ENCODE assay signal across 28 cellular contexts in the genomic region with DNA sequence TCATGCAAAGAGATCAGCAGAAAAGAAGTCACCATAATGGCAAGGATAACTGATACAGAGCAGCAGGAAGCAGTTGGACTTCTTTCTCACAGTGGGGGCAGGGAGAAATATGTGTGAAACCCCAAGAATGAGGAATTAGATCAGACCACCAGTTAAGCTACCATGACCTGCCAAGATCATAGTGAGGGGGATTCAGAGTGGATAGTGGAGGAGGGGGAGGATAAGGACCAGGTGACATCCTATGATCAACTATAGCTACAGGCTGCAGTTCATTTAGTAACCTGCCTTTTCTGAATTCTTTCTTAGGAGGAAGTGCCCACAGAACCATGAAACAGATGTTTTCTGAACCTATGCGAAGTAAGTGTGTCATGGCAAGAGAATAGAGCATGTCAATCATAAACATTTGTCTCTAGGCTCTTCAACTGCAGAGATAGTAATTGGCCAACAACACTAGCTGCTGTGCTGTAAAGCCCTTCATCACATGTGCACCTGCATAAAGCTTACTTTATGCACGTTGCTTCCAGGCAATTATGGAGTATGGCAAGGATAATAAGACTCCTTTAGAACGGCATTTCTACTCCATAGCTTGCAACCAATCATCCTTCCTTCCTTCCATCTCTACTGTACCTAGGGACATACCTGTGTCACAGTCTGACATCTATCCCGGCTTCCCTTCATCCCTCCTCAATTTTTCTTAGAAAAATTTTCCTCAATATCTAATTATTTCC.
"Had no signal": no experiment of that assay in that cellular context is flagged by ENCODE, and none has a peak within 500 bp of the region (broad histone marks: within the 10 kb centered on the region; RNA-seq: fewer than 3 reads in every experiment).

No MANE protein-coding gene starts in this region.

- H3K27me3 ChIP-seq: gastroesophageal sphincter, sigmoid colon, tibial nerve had no signal

- H3K27ac ChIP-seq: gastroesophageal sphincter, parathyroid adenoma, psoas muscle, sigmoid colon, tibial nerve, WERI-Rb-1 had no signal

- FAIRE-seq: astrocyte, endothelial cell of umbilical vein, keratinocyte had no signal

- DNase-seq: activated CD4-positive, alpha-beta memory T cell treated with anti-CD3 and anti-CD28 coated beads, Interleukin-2, amount 10 ng/mL, durations not matched to agents 7 days and 5 days; activated CD4-positive, alpha-beta T cell treated with anti-CD3 and anti-CD28 coated beads for 1 hour; activated CD4-positive, alpha-beta T cell treated with anti-CD3 and anti-CD28 coated beads, Interleukin-2, amount 10 ng/mL, durations not matched to agents 7 days and 5 days; activated CD8-positive, alpha-beta memory T cell treated with anti-CD3 and anti-CD28 coated beads, Interleukin-2, amount 50 U/mL, for 48 hours; activated gamma-delta T cell; activated naive CD4-positive, alpha-beta T cell treated with anti-CD3 and anti-CD28 coated beads, Interleukin-2, amount 50 U/mL, for 16 hours; activated T-cell treated with anti-CD3 and anti-CD28 coated beads, Interleukin-2, amount 50 U/mL, for 24 hours; amniotic stem cell; caudate nucleus; cortex of kidney; head of caudate nucleus; hippocampal formation; left cardiac atrium; left ventricle myocardium superior; naive B cell; occipital lobe; psoas muscle; sigmoid colon; stimulated activated CD4-positive, alpha-beta T cell treated with anti-CD3 and anti-CD28 coated beads, Interleukin-1b, Interleukin-23, amount 100 ng/mL, for 48 hours; stimulated activated naive CD4-positive, alpha-beta T cell; WERI-Rb-1 had no signal

- H3K9ac ChIP-seq: parathyroid adenoma had no signal

- ATAC-seq: gastroesophageal sphincter, left cardiac atrium, left ventricle myocardium superior, psoas muscle had no signal

- H3K4me3 ChIP-seq: gastroesophageal sphincter, psoas muscle, sigmoid colon, smooth muscle cell, tibial nerve had no signal

- H2AFZ ChIP-seq: parathyroid adenoma had no signal

- H3K4me2 ChIP-seq: smooth muscle cell had no signal

- H3K4me1 ChIP-seq: gastroesophageal sphincter, parathyroid adenoma, psoas muscle, sigmoid colon, tibial nerve had no signal

- H3K79me2 ChIP-seq: parathyroid adenoma had no signal

- H3K9me3 ChIP-seq: gastroesophageal sphincter, psoas muscle, sigmoid colon, tibial nerve had no signal

- H3K36me3 ChIP-seq: gastroesophageal sphincter, sigmoid colon, tibial nerve, WERI-Rb-1 had no signal
